1 cellular context compared by ENCODE assay signal in the genomic region with DNA sequence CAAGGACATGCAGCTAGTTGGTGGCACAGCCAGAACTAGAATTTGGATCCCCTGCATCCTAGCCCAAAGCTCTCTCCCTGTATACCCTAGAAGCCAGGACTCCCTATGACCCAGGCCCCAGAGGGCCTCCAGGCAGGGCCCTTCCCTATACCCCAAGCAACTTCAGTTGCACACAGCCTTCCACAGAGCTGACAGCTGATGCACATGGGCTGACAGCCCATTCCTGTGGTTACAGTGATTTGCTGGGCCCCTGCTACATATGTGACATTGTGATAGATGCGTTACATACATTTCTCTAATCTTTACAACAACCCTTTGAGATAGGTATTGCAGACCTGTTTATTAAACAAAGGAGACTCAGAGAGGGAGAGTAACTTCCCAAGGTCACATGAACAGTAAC.
TF ChIP-seq lines count a peak whose summit lies in the region.

No MANE protein-coding gene starts in this region.

TF ChIP-seq in IMR-90, 13 proteins besides CTCF, POLR2A, EP300 and RAD21:
- no peak for TF ChIP-seq MAFK (IDR thresholded peaks at IDR 0.05; ENCODE audit: low read depth, low read length)
- TF ChIP-seq BHLHE40 (IDR thresholded peaks at IDR 0.05; ENCODE audit: low read depth, low read length) = no peak
- TF ChIP-seq MAZ (IDR thresholded peaks at IDR 0.05; ENCODE audit: borderline replicate concordance, low read depth, low read length) = no peak
- no peak for TF ChIP-seq CHD1 (IDR thresholded peaks at IDR 0.05; ENCODE audit: low read depth, low read length)
- TF ChIP-seq MXI1 (IDR thresholded peaks at IDR 0.05; ENCODE audit: borderline replicate concordance, low read depth, low read length) = no peak
